In the genomic region with DNA sequence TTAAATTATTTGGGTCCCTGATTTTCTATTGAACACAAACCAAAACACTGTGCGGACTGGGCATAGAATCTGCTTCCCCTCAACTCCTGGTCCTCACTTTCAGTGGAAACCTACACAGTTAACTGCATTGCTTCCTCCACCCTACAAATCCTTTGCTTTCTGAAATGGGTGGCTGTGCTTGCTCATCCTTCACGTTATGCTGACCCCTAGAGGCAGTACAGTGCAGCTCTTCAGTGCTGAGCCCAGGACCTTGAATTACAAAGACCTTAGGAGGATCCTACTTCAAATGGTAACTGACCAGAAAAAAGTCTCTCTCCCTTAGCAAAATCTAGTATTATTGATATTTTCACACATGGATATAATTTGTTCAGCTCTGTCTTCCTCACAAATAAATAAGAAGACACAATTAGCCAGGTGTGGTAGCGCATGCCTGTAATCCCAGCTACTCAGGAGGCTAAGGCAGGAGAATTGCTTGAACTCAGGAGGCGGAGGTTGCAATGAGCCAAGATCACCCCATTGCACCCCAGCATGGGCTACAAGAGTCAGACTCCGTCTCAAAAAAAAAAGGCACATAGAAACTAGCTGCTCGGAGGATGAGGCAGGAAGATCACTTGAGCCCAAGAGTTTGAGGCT, we compare ENCODE assay signal across 8 cellular contexts.
DNase-seq lines count a peak whose midpoint lies in the region; ATAC-seq and TF ChIP-seq lines count a peak whose summit lies in the region.

No MANE protein-coding gene starts in this region.

- CTCF ChIA-PET in SK-N-SH (lab: Yijun Ruan, JAX): interaction anchor here (0.5 to 4.0 kb wide), 16 partner anchors 9 to 596 kb away, joined by 3 to 24 read pairs (median 4); no protein-coding TSS in a partner anchor

- H3K4me1 ChIP-seq in SK-N-SH (ENCODE audit: control insufficient read depth in 1 of 2, insufficient read depth in 2 of 2, low read depth in 1 of 2, low read length in 1 of 2) (no peaks in the 10 kb centered on the region; a peak in 1 of 4 replicates), aorta (ENCODE audit: control insufficient read depth in 1 of 2, insufficient read depth in 2 of 2, low read length in 2 of 2) (no peaks in the 10 kb centered on the region)

- no peaks in the 10 kb centered on the region for H4K20me1 ChIP-seq in SK-N-SH (ENCODE audit: insufficient read depth)

- no peaks in the 10 kb centered on the region for H3F3A ChIP-seq in SK-N-SH (replicated peaks; ENCODE audit: insufficient read depth)

- H3K27ac ChIP-seq in SK-N-SH (ENCODE audit: low read depth in 2 of 2, low read length in 1 of 2) (no peak overlapping the region), dorsolateral prefrontal cortex (no peak overlapping the region), aorta (ENCODE audit: low read depth in 1 of 2, low read length in 2 of 2) (no peak overlapping the region)

- H3K36me3 ChIP-seq in SK-N-SH (replicated peaks in 1 of 2; ENCODE audit: control insufficient read depth in 1 of 2, insufficient read depth in 2 of 2, low read length in 1 of 2): no peaks in the 10 kb centered on the region
- H3K36me3 ChIP-seq in aorta (ENCODE audit: control insufficient read depth in 1 of 2, insufficient read depth in 2 of 2, low read length in 1 of 2): peaks cover 2 to 4% of the 10 kb centered on the region in 2 donors

- intact Hi-C loops in dorsolateral prefrontal cortex (cut with DNase I) (loop anchor here in 1 of 2 donors (5.0 kb wide), 1 partner anchor 49 kb away; no protein-coding TSS in a partner anchor), aorta (cut with DNase I) (loop anchor here (2.0 to 5.0 kb wide), 2 partner anchors 48 to 49 kb away; no protein-coding TSS in a partner anchor)

- no peaks in the 10 kb centered on the region for H3K79me2 ChIP-seq in SK-N-SH (ENCODE audit: insufficient read depth)

- peak; percentile 71 for ATAC-seq in aorta (ENCODE audit: low FRiP score)

- H2AFZ ChIP-seq in SK-N-SH (ENCODE audit: low read depth): no peak overlapping the region

- no peak overlapping the region for H3K9ac ChIP-seq in SK-N-SH

- 68% methylated on average over 6 of the region's 6 CpGs for WGBS in SK-N-SH (ENCODE audit: low lambda C conversion rate)
- 68% methylated on average over 6 of the region's 6 CpGs for WGBS in aorta, 2 donors

- no peak overlapping the region for H3K4me3 ChIP-seq in HFF-Myc (replicated peaks; ENCODE audit: low read depth, low read length)
- peak overlapping the region in 1 of 2 experiments; percentile 38; a peak in 1 of 4 replicates for H3K4me3 ChIP-seq in SK-N-SH (ENCODE audit: low read depth in 2 of 2, low read length in 1 of 2)
- no peak overlapping the region for H3K4me3 ChIP-seq in dorsolateral prefrontal cortex
- no peak overlapping the region for H3K4me3 ChIP-seq in aorta (ENCODE audit: low read length in 2 of 2)

- no peaks in the 10 kb centered on the region for H3K9me2 ChIP-seq in SK-N-SH

- TF ChIP-seq CTCF in HFF-Myc (IDR thresholded peaks at IDR 0.05; ENCODE audit: low read depth, low read length, missing control alignments): peak; percentile 97
- peak; percentile 73 for TF ChIP-seq CTCF in SK-N-SH (IDR thresholded peaks at IDR 0.05)
- peak; percentile 40 to 87 (median 76) for TF ChIP-seq CTCF in dorsolateral prefrontal cortex (IDR thresholded peaks at IDR 0.05 in 54 of 56, conservative IDR thresholded peaks at IDR 0.05 in 2 of 56; ENCODE audit: low read depth in 1 of 56, partially characterized antibody in 56 of 56)

- POLR2A ChIA-PET in SK-N-SH (lab: Yijun Ruan, JAX): no interaction called here

- peak; percentile 75 for TF ChIP-seq RAD21 in SK-N-SH (IDR thresholded peaks at IDR 0.05; ENCODE audit: low read length)

- H3K9me3 ChIP-seq in SK-N-SH (no peaks in the 10 kb centered on the region), aorta (ENCODE audit: control insufficient read depth, low read length) (no peaks in the 10 kb centered on the region)

- no peak overlapping the region for H3K4me2 ChIP-seq in SK-N-SH

- H3K27me3 ChIP-seq in SK-N-SH (ENCODE audit: insufficient read depth) (no peaks in the 10 kb centered on the region), dorsolateral prefrontal cortex (no peaks in the 10 kb centered on the region), aorta (ENCODE audit: control insufficient read depth in 1 of 2, insufficient read depth in 2 of 2, low read length in 1 of 2) (no peaks in the 10 kb centered on the region)

- peak; percentile 16 for DNase-seq in stimulated activated CD4-positive, alpha-beta T cell treated with anti-CD3 and anti-CD28 coated beads, Interleukin-1b, Interleukin-23, amount 100 ng/mL, for 48 hours
- no peak for DNase-seq in stimulated activated CD4-positive, alpha-beta T cell treated with anti-CD3 and anti-CD28 coated beads, Interleukin-4, amount 100 ng/mL, for 4 hours
- DNase-seq in HFF-Myc (ENCODE audit: extremely low read depth, low read depth): peak; percentile 33
- DNase-seq in MV-4-11 (lab: John Stamatoyannopoulos, UW): peak; percentile 43
- DNase-seq in SK-N-SH: peak; percentile 66
- peak in 6 of 10 donors; percentile 23 to 56 (median 45) for DNase-seq in dorsolateral prefrontal cortex
- DNase-seq in lung microvascular endothelial cell (ENCODE audit: low read depth in 2 of 2): peak; percentile 66 to 72
- DNase-seq in aorta: no peak

- no peak for TF ChIP-seq EP300 in SK-N-SH (IDR thresholded peaks at IDR 0.05; ENCODE audit: borderline replicate concordance in 1 of 2, low read depth in 1 of 2, low read length in 1 of 2)

TF ChIP-seq in SK-N-SH, 30 proteins besides CTCF, POLR2A, EP300 and RAD21:
- TF ChIP-seq SMC3 (IDR thresholded peaks at IDR 0.05; ENCODE audit: low read depth, low read length) (peak; percentile 52; the same call in 1 of the 2 replicates), TCF12 (IDR thresholded peaks at IDR 0.05) (no peak)
TF ChIP-seq in SK-N-SH: peak in this region for 1.

Comparison
In these comparisons a context has a peak if more than half of its experiments do, and no peak if none do; other contexts are left out.
1. DNase-seq: peak in stimulated activated CD4-positive, alpha-beta T cell treated with anti-CD3 and anti-CD28 coated beads, Interleukin-1b, Interleukin-23, amount 100 ng/mL, for 48 hours (single experiment), HFF-Myc (single experiment), MV-4-11 (single experiment), SK-N-SH (single experiment), dorsolateral prefrontal cortex (6 of 10) and lung microvascular endothelial cell (2 of 2); none in stimulated activated CD4-positive, alpha-beta T cell treated with anti-CD3 and anti-CD28 coated beads, Interleukin-4, amount 100 ng/mL, for 4 hours (0 of 2) and aorta (0 of 2).
2. Peak in every context shown above with its lines, with median percentiles within 50 percentile points of each other: CTCF ChIP-seq.